ENCODE assay signal across 2 cellular contexts in the genomic region with DNA sequence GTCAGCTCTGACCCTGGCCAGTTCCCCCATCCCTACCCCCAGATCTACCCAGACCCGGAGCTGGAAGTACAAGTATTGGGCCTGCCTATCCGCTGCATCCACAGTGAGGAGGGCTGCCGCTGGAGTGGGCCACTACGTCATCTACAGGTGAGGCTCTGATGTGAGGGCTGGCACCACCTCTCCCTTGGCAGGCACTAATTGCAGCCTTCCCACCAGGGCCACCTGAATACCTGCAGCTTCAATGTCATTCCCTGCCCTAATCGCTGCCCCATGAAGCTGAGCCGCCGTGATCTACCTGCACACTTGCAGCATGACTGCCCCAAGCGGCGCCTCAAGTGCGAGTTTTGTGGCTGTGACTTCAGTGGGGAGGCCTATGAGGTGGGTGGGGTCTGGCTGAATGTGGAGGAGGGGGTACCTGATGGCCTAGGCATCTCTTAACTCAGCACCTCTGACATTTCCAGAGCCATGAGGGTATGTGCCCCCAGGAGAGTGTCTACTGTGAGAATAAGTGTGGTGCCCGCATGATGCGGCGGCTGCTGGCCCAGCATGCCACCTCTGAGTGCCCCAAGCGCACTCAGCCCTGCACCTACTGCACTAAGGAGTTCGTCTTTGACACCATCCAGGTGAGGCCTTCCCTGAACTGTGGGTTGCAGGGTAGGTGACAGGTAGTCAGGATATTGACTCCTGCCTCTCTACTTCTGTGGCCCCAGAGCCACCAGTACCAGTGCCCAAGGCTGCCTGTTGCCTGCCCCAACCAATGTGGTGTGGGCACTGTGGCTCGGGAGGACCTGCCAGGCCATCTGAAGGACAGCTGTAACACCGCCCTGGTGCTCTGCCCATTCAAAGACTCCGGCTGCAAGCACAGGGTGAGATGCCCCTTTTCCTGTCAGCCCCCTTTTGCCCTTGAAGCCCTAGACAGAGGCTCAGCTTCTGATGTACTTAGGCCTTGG.
TF ChIP-seq lines count a peak whose summit lies in the region.

No MANE protein-coding gene starts in this region.

TF ChIP-seq in IMR-90, 13 proteins besides CTCF, POLR2A, EP300 and RAD21:
- TF ChIP-seq MAZ (IDR thresholded peaks at IDR 0.05; ENCODE audit: borderline replicate concordance, low read depth, low read length), result no peak
- TF ChIP-seq CEBPB (IDR thresholded peaks at IDR 0.05; ENCODE audit: low read depth, low read length), result no peak
- no peak for TF ChIP-seq MAFK (IDR thresholded peaks at IDR 0.05; ENCODE audit: low read depth, low read length)
- no peak for TF ChIP-seq RCOR1 (IDR thresholded peaks at IDR 0.05; ENCODE audit: insufficient replicate concordance, low read length)

TF ChIP-seq in neural cell, 6 proteins besides CTCF, POLR2A, EP300 and RAD21:
- no peak for TF ChIP-seq MXI1 (conservative IDR thresholded peaks at IDR 0.05; ENCODE audit: poor library complexity, severe bottlenecking)
- peak; percentile 5 for TF ChIP-seq POLR2AphosphoS5 (IDR thresholded peaks at IDR 0.05)
